15 cellular contexts compared by ENCODE assay signal in the genomic region with DNA sequence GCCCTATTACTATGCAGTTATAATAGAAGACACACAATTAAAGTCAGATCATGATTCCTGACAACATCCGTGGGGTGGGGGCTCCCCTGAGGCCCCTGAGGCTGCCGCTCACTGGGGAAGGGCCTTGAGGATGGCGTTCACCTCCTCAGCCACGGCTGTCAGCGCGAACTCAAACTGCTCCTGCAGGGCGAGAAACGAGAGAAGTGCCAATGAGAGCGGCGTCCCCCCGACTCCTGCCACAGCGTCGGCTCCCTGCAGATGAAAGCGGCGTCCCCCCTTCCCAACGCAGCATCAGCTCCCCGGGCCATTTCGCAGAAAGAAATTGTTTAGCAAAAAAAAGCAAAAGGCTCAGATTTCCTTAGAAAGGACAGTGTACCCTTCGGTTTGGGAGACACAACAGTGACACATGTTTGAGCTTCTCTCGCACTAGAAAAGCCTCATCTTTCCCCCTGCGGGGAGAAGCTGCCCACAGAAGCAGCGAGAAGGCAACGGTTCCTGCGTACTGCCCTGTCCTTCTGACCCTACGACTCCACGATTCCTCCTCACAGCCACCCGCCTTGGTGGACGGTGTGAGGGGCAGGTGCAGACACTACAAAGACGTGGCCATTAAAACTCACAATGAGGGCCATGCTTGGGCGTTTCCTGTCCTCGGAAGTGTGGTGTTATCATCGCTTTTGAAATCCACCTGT.
A peak's percentile ranks its signal among the peaks of the same experiment; 100 is the strongest.
DNase-seq lines count a peak whose midpoint lies in the region; ATAC-seq and TF ChIP-seq lines count a peak whose summit lies in the region.
"Had no signal": no experiment of that assay in that cellular context is flagged by ENCODE, and none has a peak within 500 bp of the region (broad histone marks: within the 10 kb centered on the region; RNA-seq: fewer than 3 reads in every experiment).

No MANE protein-coding gene starts in this region.

- H3K9me3 ChIP-seq in RWPE2 (ENCODE audit: severe bottlenecking), result no peaks in the 10 kb centered on the region
- H3K9me3 ChIP-seq in mesenchymal stem cell (ENCODE audit: control insufficient read depth, low read length), result peaks cover 5% of the 10 kb centered on the region
- H3K9me3 ChIP-seq in sigmoid colon, result no peaks in the 10 kb centered on the region
- H3K9me3 ChIP-seq: BLaER1 treated with 17β-estradiol and CSF1 and Interleukin-3, amounts not matched to agents 10 nM and 100 nM had no signal

- no peak overlapping the region for H3K18ac ChIP-seq in mesenchymal stem cell (ENCODE audit: low read depth in 1 of 2, low read length in 2 of 2)

- ATAC-seq in RWPE2 (ENCODE audit: low read depth) (no peak), HG02610 (IDR thresholded peaks at IDR 0.05; ENCODE audit: unreplicated experiment) (no peak)
- ATAC-seq: GM23338, K562 had no signal

- no peak overlapping the region for H2AFZ ChIP-seq in mesenchymal stem cell (ENCODE audit: low read depth, low read length)
- H2AFZ ChIP-seq: GM23338 had no signal

- H3K36me3 ChIP-seq in RWPE2 (ENCODE audit: low read depth) (no peaks in the 10 kb centered on the region), mesenchymal stem cell (ENCODE audit: control insufficient read depth in 1 of 2, insufficient read depth in 2 of 2, low read depth in 1 of 2, low read length in 2 of 2) (peaks cover 0 to 4% of the 10 kb centered on the region in 2 experiments), sigmoid colon (no peaks in the 10 kb centered on the region)
- H3K36me3 ChIP-seq: BLaER1 treated with 17β-estradiol and CSF1 and Interleukin-3, amounts not matched to agents 10 nM and 100 nM had no signal

- peaks cover 2% of the 10 kb centered on the region for H3K27me3 ChIP-seq in RWPE2 (ENCODE audit: insufficient read depth, poor library complexity, severe bottlenecking)
- no peaks in the 10 kb centered on the region for H3K27me3 ChIP-seq in mesenchymal stem cell (ENCODE audit: control insufficient read depth in 1 of 2, insufficient read depth in 1 of 2, low read length in 2 of 2)
- no peaks in the 10 kb centered on the region for H3K27me3 ChIP-seq in sigmoid colon
- H3K27me3 ChIP-seq: BLaER1 treated with 17β-estradiol and CSF1 and Interleukin-3, amounts not matched to agents 10 nM and 100 nM had no signal

- WGBS in mesenchymal stem cell, result 85% methylated on average over 32 of the region's 32 CpGs
- 87 to 89% methylated on average over 32 of the region's 32 CpGs for WGBS in sigmoid colon, 2 donors

- H2BK12ac ChIP-seq in mesenchymal stem cell (ENCODE audit: low read length in 2 of 2), result no peak overlapping the region

- no peak overlapping the region for H3K27ac ChIP-seq in RWPE2 (ENCODE audit: poor library complexity, severe bottlenecking)
- H3K27ac ChIP-seq in mesenchymal stem cell (ENCODE audit: low read length, poor library complexity, severe bottlenecking), result no peak overlapping the region
- no peak overlapping the region for H3K27ac ChIP-seq in sigmoid colon
- H3K27ac ChIP-seq: BLaER1 treated with 17β-estradiol and CSF1 and Interleukin-3, amounts not matched to agents 10 nM and 100 nM; RWPE1 had no signal

- no peaks in the 10 kb centered on the region for H3K4me1 ChIP-seq in RWPE2 (ENCODE audit: insufficient read depth, poor library complexity, severe bottlenecking)
- H3K4me1 ChIP-seq in mesenchymal stem cell (ENCODE audit: control insufficient read depth, insufficient read depth, low read depth, low read length), result peaks cover 2% of the 10 kb centered on the region
- H3K4me1 ChIP-seq in sigmoid colon, result no peaks in the 10 kb centered on the region

- no peak overlapping the region for H2BK120ac ChIP-seq in mesenchymal stem cell (ENCODE audit: low read depth, low read length)

- no peak overlapping the region for H4K8ac ChIP-seq in mesenchymal stem cell (ENCODE audit: low read length)

- no peak overlapping the region for H3K4ac ChIP-seq in mesenchymal stem cell (ENCODE audit: low read depth in 1 of 2, low read length in 2 of 2)

- H3K4me2 ChIP-seq in mesenchymal stem cell (ENCODE audit: low read length, poor library complexity, severe bottlenecking), result no peak overlapping the region
- H3K4me2 ChIP-seq: BLaER1 treated with 17β-estradiol and CSF1 and Interleukin-3, amounts not matched to agents 10 nM and 100 nM; GM23338 had no signal

- no peak for TF ChIP-seq EP300 in sigmoid colon (IDR thresholded peaks at IDR 0.05)

- H3K9ac ChIP-seq in mesenchymal stem cell (ENCODE audit: low read length), result no peak overlapping the region
- H3K9ac ChIP-seq: BLaER1 treated with 17β-estradiol and CSF1 and Interleukin-3, amounts not matched to agents 10 nM and 100 nM had no signal

- TF ChIP-seq POLR2A in sigmoid colon (IDR thresholded peaks at IDR 0.05), result no peak

- H3K79me1 ChIP-seq in mesenchymal stem cell (replicated peaks; ENCODE audit: low read length, poor library complexity, severe bottlenecking), result no peaks in the 10 kb centered on the region

- H3K4me3 ChIP-seq in RWPE2 (ENCODE audit: severe bottlenecking) (no peak overlapping the region), mesenchymal stem cell (ENCODE audit: insufficient read depth in 1 of 2, low read depth in 1 of 2, low read length in 2 of 2) (no peak overlapping the region), sigmoid colon (no peak overlapping the region)
- H3K4me3 ChIP-seq: BLaER1 treated with 17β-estradiol and CSF1 and Interleukin-3, amounts not matched to agents 10 nM and 100 nM; GM23338; K562 had no signal

- peak overlapping the region; percentile 54 for H4K91ac ChIP-seq in mesenchymal stem cell (ENCODE audit: low read length)

- H3K14ac ChIP-seq in mesenchymal stem cell (ENCODE audit: low read length in 2 of 2), result no peak overlapping the region

- H2BK5ac ChIP-seq in mesenchymal stem cell (ENCODE audit: low read depth, low read length, poor library complexity, severe bottlenecking), result no peak overlapping the region

- no peak overlapping the region for H2AK5ac ChIP-seq in mesenchymal stem cell (ENCODE audit: low read length, severe bottlenecking)

- no peak overlapping the region for H2BK15ac ChIP-seq in mesenchymal stem cell (ENCODE audit: low read depth, poor library complexity, severe bottlenecking)

- no peak overlapping the region for H3K23ac ChIP-seq in mesenchymal stem cell (ENCODE audit: low read length in 2 of 2)

- intact Hi-C loops in sigmoid colon (cut with DNase I), result no loop called here

- TF ChIP-seq CTCF in RWPE2 (IDR thresholded peaks at IDR 0.05; ENCODE audit: poor library complexity, severe bottlenecking) (no peak), sigmoid colon (IDR thresholded peaks at IDR 0.05) (no peak)

- peak; percentile 49 for DNase-seq in activated effector memory CD4-positive, alpha-beta T cell treated with anti-CD3 and anti-CD28 coated beads, Interleukin-2, amount 50 U/mL, for 16 hours
- no peak for DNase-seq in activated effector memory CD4-positive, alpha-beta T cell treated with Interleukin-2 at 50 U/mL for 16 hours
- DNase-seq in RWPE2 (ENCODE audit: low spot score), result peak; percentile 42
- no peak for DNase-seq in mesenchymal stem cell
- peak; percentile 45 for DNase-seq in sigmoid colon
- DNase-seq in NCI-H187 (lab: John Stamatoyannopoulos, UW), result no peak
- DNase-seq in GM03348 (ENCODE audit: low spot score), result no peak
- DNase-seq: GF-D8, NCI-H187 treated with DMSO at 0.1 percent for 48 hours, NCI-H69 had no signal

Comparison
In these comparisons a context has a peak if more than half of its experiments do, and no peak if none do; other contexts are left out.
1. DNase-seq: peak in activated effector memory CD4-positive, alpha-beta T cell treated with anti-CD3 and anti-CD28 coated beads, Interleukin-2, amount 50 U/mL, for 16 hours (single experiment), RWPE2 (single experiment) and sigmoid colon (single experiment); none in activated effector memory CD4-positive, alpha-beta T cell treated with Interleukin-2 at 50 U/mL for 16 hours (single experiment), mesenchymal stem cell (single experiment), NCI-H187 (0 of 2) and GM03348 (single experiment).